ENCODE assay signal across 24 cellular contexts in the genomic region with DNA sequence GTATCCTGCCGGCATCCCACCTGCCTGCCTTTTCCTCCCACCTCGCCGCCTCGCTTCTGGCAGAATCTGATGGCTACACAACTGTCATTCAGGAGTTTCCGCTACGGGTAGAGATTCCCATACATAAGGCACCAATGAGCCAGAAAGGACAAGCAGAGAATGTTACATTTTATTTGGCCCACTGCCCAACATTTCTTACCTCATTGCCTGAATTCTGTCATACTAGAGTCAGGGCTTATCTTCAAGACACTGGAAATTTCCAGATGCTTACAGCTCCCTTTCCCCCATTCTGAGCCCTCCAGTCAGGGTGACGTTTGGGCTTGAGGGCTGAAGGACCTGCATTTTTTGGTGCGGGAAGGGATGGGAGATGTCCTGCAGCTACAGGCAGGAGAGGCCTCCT.
"Had no signal": no experiment of that assay in that cellular context is flagged by ENCODE, and none has a peak within 500 bp of the region (broad histone marks: within the 10 kb centered on the region; RNA-seq: fewer than 3 reads in every experiment).

No MANE protein-coding gene starts in this region.

- H3K4me1 Mint-ChIP-seq: activated B cell treated with CpG ODN at 0.5 μM for 24 hours; activated CD4-positive, alpha-beta T cell treated with anti-CD3 and anti-CD28 coated beads for 36 hours; activated T-helper 17 cell treated with anti-CD3 and anti-CD28 coated beads, Interleukin-2, amount 50 U/mL, for 72 hours; central memory CD8-positive, alpha-beta T cell; naive B cell; stimulated activated naive B cell treated with anti-CD40 and anti-IgM and Interleukin-4, amounts not matched to agents 10 μg/mL and 1 μg/mL and 100 μg/mL, for 72 hours had no signal

- H3K4me2 ChIP-seq: smooth muscle cell had no signal

- H3K36me3 Mint-ChIP-seq: activated naive CD8-positive, alpha-beta T cell; stimulated activated naive B cell treated with anti-CD40 and anti-IgM and Interleukin-4, amounts not matched to agents 10 μg/mL and 1 μg/mL and 100 μg/mL, for 72 hours had no signal

- DNase-seq: activated B cell treated with CpG ODN at 0.5 μM for 24 hours; activated CD4-positive, alpha-beta T cell treated with anti-CD3 and anti-CD28 coated beads for 36 hours; activated CD4-positive, alpha-beta T cell treated with anti-CD3 and anti-CD28 coated beads, Interleukin-2, amount 50 U/mL, for 4 hours; activated CD8-positive, alpha-beta memory T cell treated with anti-CD3 and anti-CD28 coated beads for 24 hours; activated CD8-positive, alpha-beta memory T cell treated with anti-CD3 and anti-CD28 coated beads, Interleukin-2, amount 50 U/mL, for 4 hours; activated T-cell treated with anti-CD3 and anti-CD28 coated beads, Interleukin-2, amount 50 U/mL, for 24 hours; body of pancreas; foreskin melanocyte; left lung; naive B cell; retina; sigmoid colon; stimulated activated CD4-positive, alpha-beta T cell treated with anti-CD3 and anti-CD28 coated beads, Interleukin-2, amount 100 ng/mL, for 48 hours; stimulated activated CD8-positive, alpha-beta memory T cell treated with anti-CD3 and anti-CD28 coated beads, Interleukin-4, amount 100 ng/mL, for 48 hours; stimulated activated naive B cell treated with anti-CD40 and anti-IgM and Interleukin-4, amounts not matched to agents 10 μg/mL and 1 μg/mL and 100 μg/mL, for 72 hours; T-helper 9 cell had no signal

- H3K4me1 ChIP-seq: body of pancreas, left lung, sigmoid colon had no signal

- H3K27me3 ChIP-seq: body of pancreas, left lung, sigmoid colon had no signal

- H3K27me3 Mint-ChIP-seq: activated B cell treated with CpG ODN at 0.5 μM for 24 hours; activated naive CD8-positive, alpha-beta T cell; activated T-helper 17 cell treated with anti-CD3 and anti-CD28 coated beads, Interleukin-2, amount 50 U/mL, for 72 hours; central memory CD8-positive, alpha-beta T cell; naive B cell; progenitor cell of endocrine pancreas had no signal

- H3K27ac Mint-ChIP-seq: activated B cell treated with CpG ODN at 0.5 μM for 24 hours; activated CD4-positive, alpha-beta T cell treated with anti-CD3 and anti-CD28 coated beads for 36 hours; activated naive CD8-positive, alpha-beta T cell; activated T-cell treated with anti-CD3 and anti-CD28 coated beads, Interleukin-2, amount 50 U/mL, for 24 hours; activated T-helper 17 cell treated with anti-CD3 and anti-CD28 coated beads, Interleukin-2, amount 50 U/mL, for 72 hours; progenitor cell of endocrine pancreas; stimulated activated naive B cell treated with anti-CD40 and anti-IgM and Interleukin-4, amounts not matched to agents 10 μg/mL and 1 μg/mL and 100 μg/mL, for 72 hours had no signal

- H3K4me3 ChIP-seq: body of pancreas, coronary artery, left lung, lung, sigmoid colon, smooth muscle cell, thoracic aorta had no signal

- H3K27ac ChIP-seq: body of pancreas, left lung, sigmoid colon, thoracic aorta had no signal

- H3K36me3 ChIP-seq: left lung, sigmoid colon, thoracic aorta had no signal

- H3K9me3 ChIP-seq: body of pancreas, left lung, thoracic aorta had no signal

- H3K9me3 Mint-ChIP-seq: activated T-cell treated with anti-CD3 and anti-CD28 coated beads, Interleukin-2, amount 50 U/mL, for 24 hours; central memory CD8-positive, alpha-beta T cell had no signal

- H3K4me3 Mint-ChIP-seq: activated B cell treated with CpG ODN at 0.5 μM for 24 hours; activated CD4-positive, alpha-beta T cell treated with anti-CD3 and anti-CD28 coated beads for 36 hours; activated naive CD8-positive, alpha-beta T cell; activated T-cell treated with anti-CD3 and anti-CD28 coated beads, Interleukin-2, amount 50 U/mL, for 24 hours; activated T-helper 17 cell treated with anti-CD3 and anti-CD28 coated beads, Interleukin-2, amount 50 U/mL, for 72 hours; central memory CD8-positive, alpha-beta T cell; naive B cell; stimulated activated naive B cell treated with anti-CD40 and anti-IgM and Interleukin-4, amounts not matched to agents 10 μg/mL and 1 μg/mL and 100 μg/mL, for 72 hours had no signal
